In the genomic region with DNA sequence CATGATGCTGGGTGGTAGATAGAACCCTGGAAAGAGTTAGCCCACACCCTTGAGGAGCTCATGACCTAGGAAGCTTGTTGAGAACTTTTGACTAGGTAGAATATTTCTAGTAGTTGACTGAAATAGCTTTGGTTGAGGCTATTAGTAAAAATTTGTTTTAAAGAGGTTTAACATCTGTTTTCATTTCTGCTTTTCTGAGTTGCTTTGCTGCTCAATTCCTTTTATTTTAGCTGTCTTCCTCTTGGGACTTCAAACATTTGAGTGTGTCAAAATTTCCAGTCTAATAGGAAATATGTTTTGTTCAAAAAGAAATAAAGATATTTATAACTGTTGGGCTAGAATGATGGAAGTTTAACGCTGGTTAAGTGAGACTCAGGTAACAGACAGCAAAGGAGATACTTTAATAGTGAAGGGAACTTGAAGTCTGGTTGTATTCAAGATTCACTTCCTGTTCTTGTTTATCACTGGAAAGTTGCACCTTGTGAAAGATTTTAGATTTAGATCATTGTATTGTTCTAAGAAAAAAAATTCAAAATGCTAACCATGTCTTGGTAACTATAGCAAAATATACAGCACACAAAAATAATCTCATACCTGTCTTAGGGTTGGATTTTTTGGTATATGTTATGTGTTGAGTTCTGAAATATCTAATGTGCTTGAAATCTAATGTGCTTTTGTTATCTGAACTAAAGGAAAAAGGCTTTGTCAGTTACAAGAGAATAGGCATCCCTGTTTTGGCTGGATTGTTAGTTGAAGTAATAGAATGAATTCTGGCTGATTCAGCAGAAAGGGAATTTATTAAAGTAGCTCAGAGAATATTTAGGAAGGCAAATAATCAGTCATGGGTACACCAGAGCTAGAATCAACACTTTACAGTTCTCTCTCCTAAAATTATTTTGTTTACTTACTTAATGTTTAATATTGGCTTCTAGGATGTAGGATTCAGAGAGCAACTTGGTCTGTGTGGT, we compare ENCODE assay signal across 8 cellular contexts. TPM values are rescaled to one million over a fixed set of nuclear protein-coding genes. Genes with fewer than 3 reads are reported as not detected.
DNase-seq lines count a peak whose midpoint lies in the region; ATAC-seq and TF ChIP-seq lines count a peak whose summit lies in the region.

No MANE protein-coding gene starts in this region.

- intact Hi-C loops in CD4-positive, alpha-beta T cell (cut with DNase I, micrococcal nuclease) = loop anchor here in 1 of 2 experiments (1.0 to 2.0 kb wide), 2 partner anchors 14 to 25 kb away; a partner anchor contains a TSS

- peaks cover 55% of the 10 kb centered on the region for H3K36me3 Mint-ChIP-seq in CD4-positive, alpha-beta T cell (ENCODE audit: low read depth)
- peaks cover 7% of the 10 kb centered on the region for H3K36me3 Mint-ChIP-seq in endothelial cell (ENCODE audit: low read depth, unreplicated experiment)

- no peak for DNase-seq in CD4-positive, alpha-beta T cell
- DNase-seq in fibroblast of gingiva (ENCODE audit: low read depth) = peak; percentile 58
- DNase-seq in stimulated activated CD4-positive, alpha-beta T cell treated with anti-CD3 and anti-CD28 coated beads, Interleukin-2, amount 100 ng/mL, for 48 hours = no peak
- DNase-seq in endothelial cell (ENCODE audit: low spot score) = no peak
- DNase-seq in DMS153 (lab: John Stamatoyannopoulos, UW) = no peak
- DNase-seq in G401 (ENCODE audit: low spot score) = no peak

- no peaks in the 10 kb centered on the region for H3K9me3 Mint-ChIP-seq in CD4-positive, alpha-beta T cell
- no peaks in the 10 kb centered on the region for H3K9me3 Mint-ChIP-seq in endothelial cell (ENCODE audit: unreplicated experiment)

- CTCF ChIA-PET in CD4-positive, alpha-beta T cell (lab: Charles Lee) = interaction anchor here (0.7 to 2.1 kb wide), 9 partner anchors 10 to 154 kb away, joined by 3 to 13 read pairs (median 4); no protein-coding TSS in a partner anchor

- peak; percentile 69 for ATAC-seq in CD4-positive, alpha-beta T cell (ENCODE audit: poor library complexity)
- ATAC-seq in GM19467 (IDR thresholded peaks at IDR 0.05; ENCODE audit: unreplicated experiment) = peak; percentile 49
- ATAC-seq in HG03460 (IDR thresholded peaks at IDR 0.05; ENCODE audit: unreplicated experiment) = peak; percentile 59

- H3K4me1 Mint-ChIP-seq in CD4-positive, alpha-beta T cell (ENCODE audit: low read depth) = peaks cover 97% of the 10 kb centered on the region
- H3K4me1 Mint-ChIP-seq in endothelial cell (ENCODE audit: unreplicated experiment) = peaks cover 17% of the 10 kb centered on the region

- peak overlapping the region; percentile 100 for H3K27ac Mint-ChIP-seq in CD4-positive, alpha-beta T cell
- no peak overlapping the region for H3K27ac Mint-ChIP-seq in endothelial cell (ENCODE audit: unreplicated experiment)

- TF ChIP-seq CTCF in CD4-positive, alpha-beta T cell (IDR thresholded peaks at IDR 0.05) = no peak
- TF ChIP-seq CTCF in endothelial cell (IDR thresholded peaks at IDR 0.05; ENCODE audit: unreplicated experiment) = no peak

- no peaks in the 10 kb centered on the region for H3K27me3 ChIP-seq in CD4-positive, alpha-beta T cell (ENCODE audit: control insufficient read depth, insufficient read depth, low read length)

- H3K27ac ChIP-seq in CD4-positive, alpha-beta T cell (ENCODE audit: low read depth, low read length) = peak overlapping the region; percentile 80

- in situ Hi-C loops in G401 (cut with HindIII; ENCODE audit: low sequenced_read_pairs) = no loop called here

- POLR2A ChIA-PET in CD4-positive, alpha-beta T cell (lab: Charles Lee) = interaction anchor here (0.9 to 5.0 kb wide), 13 partner anchors 9 to 102 kb away, joined by 3 to 37 read pairs (median 4); no protein-coding TSS in a partner anchor

- H3K4me3 Mint-ChIP-seq in CD4-positive, alpha-beta T cell = peak overlapping the region; percentile 82
- H3K4me3 Mint-ChIP-seq in endothelial cell (ENCODE audit: unreplicated experiment) = no peak overlapping the region

- H3K9me3 ChIP-seq in CD4-positive, alpha-beta T cell (ENCODE audit: control insufficient read depth, low read length) = no peaks in the 10 kb centered on the region

- no peaks in the 10 kb centered on the region for H3K27me3 Mint-ChIP-seq in CD4-positive, alpha-beta T cell
- no peaks in the 10 kb centered on the region for H3K27me3 Mint-ChIP-seq in endothelial cell (ENCODE audit: unreplicated experiment)

RNA-seq across cellular contexts. Expression of a gene that starts 24.4 kb away (rescaled TPM):
- total RNA-seq in CD4-positive, alpha-beta T cell = 10 to 100 TPM; 42.9 to 45.1 TPM
- not detected for total RNA-seq in endothelial cell (ENCODE audit: unreplicated experiment)
- not detected in 2 replicates for total RNA-seq in G401 (2014; rRNA removed; shearing (Covaris generic))

RNA-seq across cellular contexts. Expression of a gene that starts 24.7 kb away (rescaled TPM):
- 100 to 1,000 TPM; 330 to 337 TPM for total RNA-seq in CD4-positive, alpha-beta T cell
- total RNA-seq in endothelial cell (ENCODE audit: unreplicated experiment) = not detected
- total RNA-seq in G401 (2014; rRNA removed; shearing (Covaris generic)) = not detected in 2 replicates

Comparison
In these comparisons a context has a peak if more than half of its experiments do, and no peak if none do; other contexts are left out.
1. RNA of a gene that starts 24.4 kb away (total RNA-seq): 42.9 to 45.1 TPM in CD4-positive, alpha-beta T cell; not detected in endothelial cell (single experiment) and not detected in G401; every median in the first group is over 10 times any median in the second.
2. RNA of a gene that starts 24.7 kb away (total RNA-seq): 330 to 337 TPM in CD4-positive, alpha-beta T cell; not detected in endothelial cell (single experiment) and not detected in G401; every median in the first group is over 100 times any median in the second.
3. Peak in every context shown above with its lines, with median percentiles within 50 percentile points of each other: ATAC-seq.